In the genomic region with DNA sequence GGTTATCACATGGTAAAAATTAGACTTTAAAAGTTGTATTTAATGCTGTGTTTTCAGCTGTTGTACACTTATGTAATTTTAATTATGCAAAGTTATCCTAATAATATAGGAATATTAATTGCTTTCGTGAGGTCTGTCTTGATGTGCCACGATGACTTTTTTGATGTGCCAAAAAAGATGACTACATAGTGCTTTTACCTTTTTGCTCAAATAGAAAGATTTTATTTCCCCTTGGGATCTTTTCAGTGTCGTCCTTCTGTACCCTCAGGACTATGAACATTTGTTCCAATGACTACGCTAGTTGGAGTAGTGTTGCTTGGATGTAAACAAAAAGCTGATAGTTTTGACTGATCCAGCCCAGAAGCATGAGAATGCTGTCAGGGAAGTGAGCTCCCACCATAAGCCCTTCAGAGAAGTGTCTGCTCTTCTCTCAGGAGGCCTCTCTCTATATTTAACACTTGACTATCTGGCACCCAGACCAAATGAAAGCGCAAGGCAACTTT, we compare ENCODE assay signal across 8 cellular contexts. TPM values are rescaled to one million over a fixed set of nuclear protein-coding genes. Genes with fewer than 3 reads are reported as not detected.
DNase-seq lines count a peak whose midpoint lies in the region; ATAC-seq and TF ChIP-seq lines count a peak whose summit lies in the region.

No MANE protein-coding gene starts in this region.

- H3K4me1 ChIP-seq in BE2C, result no peaks in the 10 kb centered on the region

- no peaks in the 10 kb centered on the region for H3K27me3 Mint-ChIP-seq in central memory CD8-positive, alpha-beta T cell
- no peaks in the 10 kb centered on the region for H3K27me3 Mint-ChIP-seq in naive B cell

- ATAC-seq in central memory CD8-positive, alpha-beta T cell (replicated peaks; ENCODE audit: extremely low read depth, poor library complexity, severe bottlenecking), result no peak
- no peak for ATAC-seq in naive B cell (ENCODE audit: low read depth in 2 of 2)
- no peak for ATAC-seq in HG03457 (IDR thresholded peaks at IDR 0.05; ENCODE audit: unreplicated experiment)

- no peak for DNase-seq in BE2C
- DNase-seq in central memory CD8-positive, alpha-beta T cell (ENCODE audit: low spot score in 2 of 2), result no peak
- no peak for DNase-seq in naive B cell
- no peak for DNase-seq in GDM1 (lab: John Stamatoyannopoulos, UW)
- no peak for DNase-seq in cerebellar nuclear complex (lab: John Stamatoyannopoulos, UW)
- no peak for DNase-seq in SHP77 treated with DMSO at 0.1 percent for 48 hours (lab: John Stamatoyannopoulos, UW)

- H3K36me3 ChIP-seq in BE2C (no peaks in the 10 kb centered on the region; the same call in 1 of the 2 replicates), KOPT-K1 (ENCODE audit: insufficient read depth, low read length) (peaks cover 16% of the 10 kb centered on the region)

- H3K9me3 ChIP-seq in BE2C (no peaks in the 10 kb centered on the region), KOPT-K1 (ENCODE audit: insufficient read depth, low read length, poor library complexity, severe bottlenecking) (no peaks in the 10 kb centered on the region)

- H3K4me3 ChIP-seq in BE2C (ENCODE audit: low read depth, low read length), result peak overlapping the region; percentile 73

- H3K27me3 ChIP-seq in BE2C, result no peaks in the 10 kb centered on the region

- H3K4me3 Mint-ChIP-seq in central memory CD8-positive, alpha-beta T cell, result peak overlapping the region; percentile 89
- peak overlapping the region; percentile 88 to 100 (median 97) for H3K4me3 Mint-ChIP-seq in naive B cell

- H3K36me3 Mint-ChIP-seq in central memory CD8-positive, alpha-beta T cell (ENCODE audit: insufficient read depth), result peaks cover 26% of the 10 kb centered on the region
- H3K36me3 Mint-ChIP-seq in naive B cell, result peaks cover 3 to 14% of the 10 kb centered on the region in 2 donors

- no peaks in the 10 kb centered on the region for H3K9me3 Mint-ChIP-seq in central memory CD8-positive, alpha-beta T cell
- H3K9me3 Mint-ChIP-seq in naive B cell, result no peaks in the 10 kb centered on the region

- peak overlapping the region; percentile 98 for H3K27ac ChIP-seq in KOPT-K1 (ENCODE audit: low read depth, low read length, poor library complexity, severe bottlenecking)

- H3K4me1 Mint-ChIP-seq in central memory CD8-positive, alpha-beta T cell, result peaks cover 31% of the 10 kb centered on the region
- H3K4me1 Mint-ChIP-seq in naive B cell, result peaks cover 37 to 40% (median 39%) of the 10 kb centered on the region in 3 donors

- no peak for TF ChIP-seq CTCF in BE2C (IDR thresholded peaks at IDR 0.05; ENCODE audit: low read depth, low read length)

- H3K27ac Mint-ChIP-seq in central memory CD8-positive, alpha-beta T cell (ENCODE audit: low read depth), result peak overlapping the region; percentile 96
- peak overlapping the region; percentile 99 to 100 (median 100) for H3K27ac Mint-ChIP-seq in naive B cell

RNA-seq across cellular contexts. Expression of a gene that starts 1.2 kb away (rescaled TPM):
- polyA plus RNA-seq in BE2C (2012; ENCODE audit: insufficient read depth, insufficient read length, low read depth), result 148 TPM
- polyA plus RNA-seq in naive B cell (ENCODE audit: low read depth in 6 of 6), result 100 to 1,000 TPM; 215 to 341 (median 245) TPM

RNA-seq across cellular contexts. Expression of a gene that starts 56.9 kb away (rescaled TPM):
- 0.48 TPM for polyA plus RNA-seq in BE2C (2012; ENCODE audit: insufficient read depth, insufficient read length, low read depth)
- 1 to 10 TPM; 1.1 to 3.9 (median 2.4) TPM for polyA plus RNA-seq in naive B cell (ENCODE audit: low read depth in 6 of 6)

RNA-seq across cellular contexts. Expression of a gene that starts 57.0 kb away (rescaled TPM):
- 18.5 TPM for polyA plus RNA-seq in BE2C (2012; ENCODE audit: insufficient read depth, insufficient read length, low read depth)
- 10 to 100 TPM; 24.1 to 45.5 (median 33.5) TPM for polyA plus RNA-seq in naive B cell (ENCODE audit: low read depth in 6 of 6)
